Comparison of ENCODE assay signal across 19 cellular contexts in genomic region chr2:70988151-70988550, GRCh38. TPM values are rescaled to one million over a fixed set of nuclear protein-coding genes. Genes with fewer than 3 reads are reported as not detected.
DNase-seq lines count a peak whose midpoint lies in the region; ATAC-seq and TF ChIP-seq lines count a peak whose summit lies in the region.
"Had no signal": no experiment of that assay in that cellular context is flagged by ENCODE, and none has a peak within 500 bp of the region (broad histone marks: within the 10 kb centered on the region; RNA-seq: fewer than 3 reads in every experiment).

No MANE protein-coding gene starts in this region.

- no peaks in the 10 kb centered on the region for H3K23me2 ChIP-seq in H9 (ENCODE audit: insufficient read length, low read depth, low read length, poor library complexity, severe bottlenecking)

- no peak overlapping the region for H3T11ph ChIP-seq in H9 (ENCODE audit: low read length)

- H3K4me3 Mint-ChIP-seq in H9, result no peak overlapping the region
- H3K4me3 Mint-ChIP-seq: CD8-positive, alpha-beta memory T cell had no signal

- no peak overlapping the region for H4K91ac ChIP-seq in H9 (ENCODE audit: insufficient read length, low read depth, low read length)

- H3K4me1 Mint-ChIP-seq in H9, result peaks cover 7 to 8% of the 10 kb centered on the region in 2 experiments

- H3K23ac ChIP-seq in H9 (ENCODE audit: insufficient read length, low read depth, low read length), result no peak overlapping the region

- no peak overlapping the region for H2AFZ ChIP-seq in H9 (ENCODE audit: low read length)

- no peaks in the 10 kb centered on the region for H3K9me3 Mint-ChIP-seq in H9
- H3K9me3 Mint-ChIP-seq: CD8-positive, alpha-beta memory T cell had no signal

- ATAC-seq in sciatic nerve, result no peak
- no peak for ATAC-seq in GM19397 (IDR thresholded peaks at IDR 0.05; ENCODE audit: unreplicated experiment)
- ATAC-seq: esophagus mucosa had no signal

- no peaks in the 10 kb centered on the region for H3K4me1 ChIP-seq in H9 (ENCODE audit: insufficient read depth, low read length)

- no peak overlapping the region for H3K4me2 ChIP-seq in H9 (ENCODE audit: insufficient read depth, insufficient read length, low read length)

- H2BK15ac ChIP-seq in H9 (ENCODE audit: low read depth, low read length), result no peak overlapping the region

- no peak overlapping the region for H3K4me3 ChIP-seq in fibroblast of the aortic adventitia (ENCODE audit: low read depth, low read length)

- no peaks in the 10 kb centered on the region for H3K9me3 ChIP-seq in H9 (ENCODE audit: control insufficient read depth, low read depth, low read length)

- H4K8ac ChIP-seq in H9 (replicated peaks; ENCODE audit: insufficient read length, low read depth, low read length), result no peak overlapping the region

- TF ChIP-seq CTCF in H9 (conservative IDR thresholded peaks at IDR 0.05) (no peak), fibroblast of the aortic adventitia (IDR thresholded peaks at IDR 0.05; ENCODE audit: insufficient read depth, low read length) (no peak)

- H3K27me3 Mint-ChIP-seq in H9 (ENCODE audit: low read depth), result peaks cover 6% of the 10 kb centered on the region; the same call in 1 of the 2 replicates
- H3K27me3 Mint-ChIP-seq: CD8-positive, alpha-beta memory T cell had no signal

- H2BK20ac ChIP-seq in H9 (ENCODE audit: low read depth, low read length, poor library complexity, severe bottlenecking), result no peak overlapping the region

- no peak overlapping the region for H2BK120ac ChIP-seq in H9 (ENCODE audit: low read depth, low read length, poor library complexity, severe bottlenecking)

- peaks cover 1 to 38% (median 30%) of the 10 kb centered on the region in 3 experiments; a peak in 4 of 7 replicates for H3K36me3 Mint-ChIP-seq in H9 (ENCODE audit: insufficient read depth in 1 of 3, low read depth in 3 of 3)

- intact Hi-C loops in sciatic nerve (cut with DNase I), result no loop called here

- WGBS in H9 (ENCODE audit: extremely low coverage, insufficient read length, low lambda C conversion rate), result no CpG with 5 or more reads among the region's 4 CpGs

- no peak overlapping the region for H3K9ac ChIP-seq in H9 (ENCODE audit: extremely low read depth, insufficient read length, low read length)

- H4K5ac ChIP-seq in H9 (ENCODE audit: insufficient read length, low read depth, low read length), result no peak overlapping the region

- 0 out of 2 replicates have a peak, but pooled peaks cover 3% of the 10 kb centered on the region for H3K79me2 ChIP-seq in H9 (ENCODE audit: insufficient read depth, low read length)

- peak; percentile 6 for DNase-seq in AG20443 (ENCODE audit: low spot score)
- DNase-seq in H9, result peak; percentile 12
- DNase-seq in fibroblast of the aortic adventitia (ENCODE audit: low read depth), result peak; percentile 30
- peak; percentile 45 for DNase-seq in sciatic nerve (ENCODE audit: low spot score)
- DNase-seq in NCI-H226, result no peak
- DNase-seq in NCI-H2081 treated with DMSO at 0.1 percent for 48 hours (lab: John Stamatoyannopoulos, UW), result no peak
- DNase-seq: activated CD4-positive, CD25-positive, alpha-beta regulatory T cell treated with anti-CD3 and anti-CD28 coated beads, Interleukin-2, amount 50 U/mL, for 72 hours; amygdala; CD8-positive, alpha-beta memory T cell; DND-41; effector CD8-positive, alpha-beta T cell; IMR-90; left cardiac atrium; NCI-H1417 treated with DMSO at 0.1 percent for 48 hours; NCI-H2171 treated with DMSO at 0.1 percent for 48 hours; NCI-H69 had no signal

- H3K27ac Mint-ChIP-seq in H9, result no peak overlapping the region

- no peak overlapping the region for H3K27ac ChIP-seq in H9 (ENCODE audit: insufficient read length, low read depth, low read length)

- H2AK5ac ChIP-seq in H9 (ENCODE audit: insufficient read length, low read length), result no peak overlapping the region

- no peak overlapping the region for H3K18ac ChIP-seq in H9 (ENCODE audit: insufficient read length, low read depth, low read length)

- H3K56ac ChIP-seq in H9 (ENCODE audit: insufficient read length, low read depth, low read length), result no peak overlapping the region

- no peaks in the 10 kb centered on the region for H3K27me3 ChIP-seq in H9 (ENCODE audit: insufficient read depth, low read length)

- H3K14ac ChIP-seq in H9 (ENCODE audit: insufficient read depth, low read length), result no peak overlapping the region

- H3K4ac ChIP-seq in H9 (ENCODE audit: low read depth, low read length), result no peak overlapping the region

- no peaks in the 10 kb centered on the region for H4K20me1 ChIP-seq in H9 (ENCODE audit: control insufficient read depth, insufficient read depth, insufficient read length)

- no peak overlapping the region for H2BK12ac ChIP-seq in H9 (ENCODE audit: insufficient read length, low read depth, low read length)

- H2BK5ac ChIP-seq in H9 (ENCODE audit: insufficient read length, low read length), result no peak overlapping the region

- H3K79me1 ChIP-seq in H9 (ENCODE audit: insufficient read depth, low read depth, low read length, poor library complexity, severe bottlenecking), result no peaks in the 10 kb centered on the region

RNA-seq across cellular contexts. Expression of gene TEX261, which starts 6.5 kb away (rescaled TPM):
- total RNA-seq in H9 (2021) (19.2 and 23.9 TPM in 2 replicates), fibroblast of the aortic adventitia (ENCODE audit: low replicate concordance) (11.8 and 44.2 TPM in 2 replicates), sciatic nerve (52.7 TPM)

RNA-seq across cellular contexts. Expression of gene ANKRD53, which starts 9.7 kb away (rescaled TPM):
- total RNA-seq in H9 (2021), result 0.28 and 0.88 TPM in 2 replicates
- total RNA-seq in fibroblast of the aortic adventitia (ENCODE audit: low replicate concordance), result 1.1 and 6.5 TPM in 2 replicates
- total RNA-seq in sciatic nerve, result 2.2 TPM

RNA-seq across cellular contexts. Expression of gene ATP6V1B1, which starts 52.5 kb away (rescaled TPM):
- total RNA-seq in H9 (2021) (not detected in 2 replicates), fibroblast of the aortic adventitia (ENCODE audit: low replicate concordance) (0.09 and 0.57 TPM in 2 replicates), sciatic nerve (1.3 TPM)
- total RNA-seq: CD8-positive, alpha-beta memory T cell; glomerular endothelial cell; IMR-90 had no signal

Comparison
In these comparisons a context has a peak if more than half of its experiments do, and no peak if none do; other contexts are left out.
1. DNase-seq: peak in AG20443 (single experiment), H9 (single experiment), fibroblast of the aortic adventitia (single experiment) and sciatic nerve (single experiment); none in NCI-H226 (single experiment) and NCI-H2081 treated with DMSO at 0.1 percent for 48 hours (single experiment).